8 cellular contexts compared by ENCODE assay signal in genomic region chr7:144835166-144835611, GRCh38. TPM values are rescaled to one million over a fixed set of nuclear protein-coding genes. Genes with fewer than 3 reads are reported as not detected.
A peak's percentile ranks its signal among the peaks of the same experiment; 100 is the strongest.
DNase-seq lines count a peak whose midpoint lies in the region; ATAC-seq and TF ChIP-seq lines count a peak whose summit lies in the region.

No MANE protein-coding gene starts in this region.

- peak overlapping the region; percentile 85 to 98 (median 95) for H3K27ac ChIP-seq in BLaER1 treated with 17β-estradiol and CSF1 and Interleukin-3, amounts not matched to agents 10 nM and 100 nM
- peak overlapping the region; percentile 81 for H3K27ac ChIP-seq in urinary bladder (ENCODE audit: low read depth)

- H3K4me3 Mint-ChIP-seq in activated T-cell treated with anti-CD3 and anti-CD28 coated beads, Interleukin-2, amount 50 U/mL, for 4 hours = peak overlapping the region; percentile 98
- peak overlapping the region; percentile 96 for H3K4me3 Mint-ChIP-seq in natural killer cell

- no peaks in the 10 kb centered on the region for H3K27me3 Mint-ChIP-seq in activated T-cell treated with anti-CD3 and anti-CD28 coated beads, Interleukin-2, amount 50 U/mL, for 4 hours (ENCODE audit: low read depth)
- no peaks in the 10 kb centered on the region for H3K27me3 Mint-ChIP-seq in natural killer cell (ENCODE audit: low read depth in 2 of 2)

- no peak for TF ChIP-seq CTCF in fibroblast of the aortic adventitia (IDR thresholded peaks at IDR 0.05; ENCODE audit: insufficient read depth, low read length)
- no peak for TF ChIP-seq CTCF in natural killer cell (IDR thresholded peaks at IDR 0.05)

- peaks cover 6% of the 10 kb centered on the region for H3K9me3 Mint-ChIP-seq in activated T-cell treated with anti-CD3 and anti-CD28 coated beads, Interleukin-2, amount 50 U/mL, for 4 hours
- peaks cover 5 to 9% of the 10 kb centered on the region in 2 donors for H3K9me3 Mint-ChIP-seq in natural killer cell

- H3K4me1 Mint-ChIP-seq in activated T-cell treated with anti-CD3 and anti-CD28 coated beads, Interleukin-2, amount 50 U/mL, for 4 hours (ENCODE audit: low read depth) = peaks cover 48% of the 10 kb centered on the region
- H3K4me1 Mint-ChIP-seq in natural killer cell = peaks cover 27 to 46% of the 10 kb centered on the region in 2 donors

- H3K27me3 ChIP-seq in BLaER1 treated with 17β-estradiol and CSF1 and Interleukin-3, amounts not matched to agents 10 nM and 100 nM = no peaks in the 10 kb centered on the region

- H3K4me1 ChIP-seq in BLaER1 treated with 17β-estradiol and CSF1 and Interleukin-3, amounts not matched to agents 10 nM and 100 nM = peaks cover 11 to 59% (median 15%) of the 10 kb centered on the region in 10 experiments
- H3K4me1 ChIP-seq in urinary bladder (ENCODE audit: insufficient read depth) = no peaks in the 10 kb centered on the region

- peak overlapping the region; percentile 71 to 93 (median 81) for H3K4me2 ChIP-seq in BLaER1 treated with 17β-estradiol and CSF1 and Interleukin-3, amounts not matched to agents 10 nM and 100 nM

- DNase-seq in NCI-H526 (lab: John Stamatoyannopoulos, UW) = peak; percentile 37 to 69
- DNase-seq in activated T-cell treated with anti-CD3 and anti-CD28 coated beads, Interleukin-2, amount 50 U/mL, for 4 hours = peak; percentile 27
- DNase-seq in fibroblast of the aortic adventitia (ENCODE audit: low read depth) = peak; percentile 60
- DNase-seq in natural killer cell = no peak

- peak overlapping the region; percentile 90 to 93 for H3K27ac Mint-ChIP-seq in natural killer cell

- intact Hi-C loops in natural killer cell (cut with micrococcal nuclease) = loop anchor here (2.0 kb wide), 1 partner anchor 22 kb away; no protein-coding TSS in a partner anchor

- no peaks in the 10 kb centered on the region for H4K20me1 ChIP-seq in BLaER1 treated with 17β-estradiol and CSF1 and Interleukin-3, amounts not matched to agents 10 nM and 100 nM

- H3K36me3 ChIP-seq in BLaER1 treated with 17β-estradiol and CSF1 and Interleukin-3, amounts not matched to agents 10 nM and 100 nM = peaks cover 0 to 7% (median 0%) of the 10 kb centered on the region in 11 experiments; a peak in 1 of 22 replicates
- no peaks in the 10 kb centered on the region for H3K36me3 ChIP-seq in urinary bladder (ENCODE audit: insufficient read depth)

- H3K9ac ChIP-seq in BLaER1 treated with 17β-estradiol and CSF1 and Interleukin-3, amounts not matched to agents 10 nM and 100 nM = peak overlapping the region; percentile 91 to 99 (median 95)

- H3K9me3 ChIP-seq in BLaER1 treated with 17β-estradiol and CSF1 and Interleukin-3, amounts not matched to agents 10 nM and 100 nM (replicated peaks in 1 of 11) = peaks cover 0 to 15% (median 3%) of the 10 kb centered on the region in 11 experiments; a peak in 7 of 22 replicates

- H3K4me3 ChIP-seq in BLaER1 treated with 17β-estradiol and CSF1 and Interleukin-3, amounts not matched to agents 10 nM and 100 nM = peak overlapping the region; percentile 71 to 89 (median 82)
- H3K4me3 ChIP-seq in fibroblast of the aortic adventitia (ENCODE audit: low read depth, low read length) (peak overlapping the region; percentile 82), urinary bladder (ENCODE audit: low read depth, low read length) (peak overlapping the region; percentile 59)

- peak; percentile 45 for ATAC-seq in GM18907 (IDR thresholded peaks at IDR 0.05; ENCODE audit: unreplicated experiment)
- ATAC-seq in HG03103 (IDR thresholded peaks at IDR 0.05; ENCODE audit: low read depth, unreplicated experiment) = peak; percentile 22
- peak; percentile 32 to 39 for ATAC-seq in activated T-cell treated with anti-CD3 and anti-CD28 coated beads, Interleukin-2, amount 50 U/mL, for 4 hours
- peak; percentile 25 to 38 (median 25) for ATAC-seq in natural killer cell

- under 1% methylated on average over 24 of the region's 24 CpGs for WGBS in urinary bladder

- peaks cover 4% of the 10 kb centered on the region for H3K36me3 Mint-ChIP-seq in activated T-cell treated with anti-CD3 and anti-CD28 coated beads, Interleukin-2, amount 50 U/mL, for 4 hours (ENCODE audit: insufficient read depth)
- peaks cover 7% of the 10 kb centered on the region for H3K36me3 Mint-ChIP-seq in natural killer cell

RNA-seq across cellular contexts. Expression of gene TPK1, which starts 0.7 kb away (rescaled TPM):
- 10 to 100 TPM in 1 of 3 donors, 1 to 10 TPM in 2; 9.2 to 10.5 (median 9.3) TPM for total RNA-seq in activated T-cell treated with anti-CD3 and anti-CD28 coated beads, Interleukin-2, amount 50 U/mL, for 4 hours
- total RNA-seq in fibroblast of the aortic adventitia (ENCODE audit: low replicate concordance) (6.5 and 7.6 TPM in 2 replicates), natural killer cell (10 to 100 TPM; 20.9 to 28.6 (median 25.3) TPM), urinary bladder (10.7 TPM)
- polyA plus RNA-seq in urinary bladder = 5.7 TPM
